ENCODE assay signal across 1 cellular context in genomic region chr11:371051-371450, GRCh38.
TF ChIP-seq lines count a peak whose summit lies in the region.

No MANE protein-coding gene starts in this region.

TF ChIP-seq in GM12878, 131 proteins besides CTCF, POLR2A, EP300 and RAD21:
- TF ChIP-seq IRF4 (IDR thresholded peaks at IDR 0.05; ENCODE audit: low read depth, low read length) (no peak), NRF1 (conservative IDR thresholded peaks at IDR 0.05; ENCODE audit: low read depth, low read length) (no peak), RBBP5 (conservative IDR thresholded peaks at IDR 0.05) (no peak), SPI1 (IDR thresholded peaks at IDR 0.05; ENCODE audit: borderline replicate concordance, insufficient read depth, low read depth, low read length) (no peak), ZNF384 (IDR thresholded peaks at IDR 0.05; ENCODE audit: borderline replicate concordance, low read depth, low read length) (no peak), BCL3 (IDR thresholded peaks at IDR 0.05; ENCODE audit: borderline replicate concordance, insufficient read depth, low read depth, low read length, poor library complexity, severe bottlenecking) (no peak)
